In the genomic region with DNA sequence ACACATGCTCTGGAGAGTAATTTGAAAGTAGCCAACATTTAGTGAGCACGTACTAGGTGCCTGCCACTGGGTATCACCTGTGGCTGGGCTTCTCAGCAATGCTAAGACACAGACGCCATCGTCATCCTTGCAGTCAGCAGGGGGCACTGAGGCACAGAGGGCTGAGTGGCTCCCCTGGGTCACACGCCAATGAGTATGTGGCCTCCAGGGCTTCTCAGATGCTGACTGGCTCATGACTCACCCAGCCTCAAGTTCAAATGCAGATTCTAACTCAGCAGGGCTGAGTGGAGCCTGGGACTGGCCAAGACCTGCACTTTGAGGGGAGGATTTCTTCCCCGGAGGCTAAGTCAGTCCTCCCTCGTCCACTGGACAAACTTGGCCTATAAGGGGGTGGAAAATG, we compare ENCODE assay signal across 8 cellular contexts.
DNase-seq lines count a peak whose midpoint lies in the region; ATAC-seq, FAIRE-seq and TF ChIP-seq lines count a peak whose summit lies in the region.

No MANE protein-coding gene starts in this region.

- H3K27ac Mint-ChIP-seq in progenitor cell of endocrine pancreas: no peak overlapping the region
- no peak overlapping the region for H3K27ac Mint-ChIP-seq in CD8-positive, alpha-beta memory T cell

- intact Hi-C loops in ovary (cut with DNase I): no loop called here

- ATAC-seq in A549: peak; percentile 74 to 82

- FAIRE-seq in A549 (lab: Jason Lieb, UNC): no peak

- H3K27ac ChIP-seq in A549: peak overlapping the region in 1 of 2 experiments; percentile 71; a peak in 3 of 6 replicates
- no peak overlapping the region for H3K27ac ChIP-seq in CD8-positive, alpha-beta memory T cell (ENCODE audit: low read depth, low read length)
- H3K27ac ChIP-seq in ovary: no peak overlapping the region

- H3K4me2 ChIP-seq in A549: peak overlapping the region; percentile 10; the same call in 1 of the 3 replicates

- CTCF ChIA-PET in A549 (lab: Yijun Ruan, JAX): no interaction called here
- CTCF ChIA-PET in CD8-positive, alpha-beta memory T cell (lab: Charles Lee): no interaction called here

- no peak overlapping the region for H3K4me3 Mint-ChIP-seq in progenitor cell of endocrine pancreas (ENCODE audit: low read depth)
- H3K4me3 Mint-ChIP-seq in CD8-positive, alpha-beta memory T cell: no peak overlapping the region

- H3K4me1 ChIP-seq in A549: peaks cover 14% of the 10 kb centered on the region; the same call in 2 of the 3 replicates
- H3K4me1 ChIP-seq in CD8-positive, alpha-beta memory T cell (ENCODE audit: insufficient read depth, low read length): no peaks in the 10 kb centered on the region
- H3K4me1 ChIP-seq in ovary (ENCODE audit: insufficient read depth): no peaks in the 10 kb centered on the region

- H3K4me1 Mint-ChIP-seq in progenitor cell of endocrine pancreas (ENCODE audit: low read depth): peaks cover 20% of the 10 kb centered on the region
- H3K4me1 Mint-ChIP-seq in CD8-positive, alpha-beta memory T cell: no peaks in the 10 kb centered on the region

- POLR2A ChIA-PET in A549 (lab: Yijun Ruan, JAX): no interaction called here
- POLR2A ChIA-PET in CD8-positive, alpha-beta memory T cell (lab: Charles Lee): no interaction called here

- TF ChIP-seq CTCF in A549 (IDR thresholded peaks at IDR 0.05) (no peak), HFF-Myc (IDR thresholded peaks at IDR 0.05; ENCODE audit: low read depth, low read length, missing control alignments) (peak; percentile 67), progenitor cell of endocrine pancreas (IDR thresholded peaks at IDR 0.05; ENCODE audit: unreplicated experiment) (no peak), ovary (IDR thresholded peaks at IDR 0.05) (no peak)

- TF ChIP-seq RAD21 in A549 (conservative IDR thresholded peaks at IDR 0.05 in 1 of 2, IDR thresholded peaks at IDR 0.05 in 1 of 2): no peak

- H3K4me3 ChIP-seq in A549 (no peak overlapping the region), HFF-Myc (replicated peaks; ENCODE audit: low read depth, low read length) (no peak overlapping the region), ovary (no peak overlapping the region)
- no peak overlapping the region for H3K4me3 ChIP-seq in CD8-positive, alpha-beta memory T cell (ENCODE audit: low read length)

- DNase-seq in A549 (ENCODE audit: low read depth in 1 of 2, low spot score in 1 of 2) (peak in 1 of 2 experiments; percentile 32), HFF-Myc (ENCODE audit: extremely low read depth, low read depth) (peak; percentile 77), iPS-NIHi7 (ENCODE audit: extremely low spot score) (peak; percentile 75), inferior parietal cortex (ENCODE audit: extremely low spot score) (no peak), progenitor cell of endocrine pancreas (ENCODE audit: low spot score, unreplicated experiment) (no peak), ovary (no peak)
- peak; percentile 26 for DNase-seq in activated CD8-positive, alpha-beta memory T cell treated with anti-CD3 and anti-CD28 coated beads, Interleukin-2, amount 50 U/mL, for 4 hours
- no peak for DNase-seq in CD8-positive, alpha-beta memory T cell

- H3K36me3 ChIP-seq in CD8-positive, alpha-beta memory T cell (ENCODE audit: insufficient read depth, low read length): no peaks in the 10 kb centered on the region
- no peaks in the 10 kb centered on the region for H3K36me3 ChIP-seq in ovary

- TF ChIP-seq POLR2A in A549 (IDR thresholded peaks at IDR 0.05; ENCODE audit: low read length) (no peak), ovary (IDR thresholded peaks at IDR 0.05) (no peak)

- no peaks in the 10 kb centered on the region for H3K9me3 Mint-ChIP-seq in progenitor cell of endocrine pancreas (ENCODE audit: low read depth)
- no peaks in the 10 kb centered on the region for H3K9me3 Mint-ChIP-seq in CD8-positive, alpha-beta memory T cell

- WGBS in A549 (ENCODE audit: missing lambda C conversion rate): 43% methylated on average over 4 of the region's 6 CpGs
- 66 to 69% (median 68%) methylated on average over 6 of the region's 6 CpGs for WGBS in ovary, 3 donors

- H3K9me3 ChIP-seq in A549 (no peaks in the 10 kb centered on the region), ovary (no peaks in the 10 kb centered on the region)
- H3K9me3 ChIP-seq in CD8-positive, alpha-beta memory T cell (ENCODE audit: low read length): no peaks in the 10 kb centered on the region

- H3K27me3 ChIP-seq in CD8-positive, alpha-beta memory T cell (ENCODE audit: insufficient read depth, low read length, poor library complexity, severe bottlenecking): peaks cover 5% of the 10 kb centered on the region
- no peaks in the 10 kb centered on the region for H3K27me3 ChIP-seq in ovary

- H3K36me3 Mint-ChIP-seq in progenitor cell of endocrine pancreas (ENCODE audit: insufficient read depth): no peaks in the 10 kb centered on the region
- no peaks in the 10 kb centered on the region for H3K36me3 Mint-ChIP-seq in CD8-positive, alpha-beta memory T cell

- TF ChIP-seq EP300 in A549 (IDR thresholded peaks at IDR 0.05) (peak in 1 of 2 experiments; percentile 31; a peak in 1 of 5 replicates), ovary (IDR thresholded peaks at IDR 0.05) (no peak)

- peaks cover 56% of the 10 kb centered on the region for H3K27me3 Mint-ChIP-seq in progenitor cell of endocrine pancreas
- peaks cover 47 to 66% of the 10 kb centered on the region in 2 donors for H3K27me3 Mint-ChIP-seq in CD8-positive, alpha-beta memory T cell

TF ChIP-seq in A549, 52 proteins besides CTCF, POLR2A, EP300 and RAD21:
- TF ChIP-seq NFE2L2 (conservative IDR thresholded peaks at IDR 0.05; ENCODE audit: low read length): no peak
- TF ChIP-seq, protein P1, sequence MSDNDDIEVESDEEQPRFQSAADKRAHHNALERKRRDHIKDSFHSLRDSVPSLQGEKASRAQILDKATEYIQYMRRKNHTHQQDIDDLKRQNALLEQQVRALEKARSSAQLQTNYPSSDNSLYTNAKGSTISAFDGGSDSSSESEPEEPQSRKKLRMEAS (IDR thresholded peaks at IDR 0.05): peak; percentile 22; the same call in 1 of the 2 replicates
- peak; percentile 34; the same call in 1 of the 2 replicates for TF ChIP-seq JUNB (IDR thresholded peaks at IDR 0.05)
- TF ChIP-seq FOSL2 (IDR thresholded peaks at IDR 0.05): peak; percentile 31; the same call in 1 of the 2 replicates
- TF ChIP-seq FOSL2 (CRISPR knock-in tag; IDR thresholded peaks at IDR 0.05): peak; percentile 67

Comparison
In these comparisons a context has a peak if more than half of its experiments do, and no peak if none do; other contexts are left out.
1. DNase-seq: peak in HFF-Myc (single experiment), activated CD8-positive, alpha-beta memory T cell treated with anti-CD3 and anti-CD28 coated beads, Interleukin-2, amount 50 U/mL, for 4 hours (single experiment) and iPS-NIHi7 (single experiment); none in inferior parietal cortex (single experiment), progenitor cell of endocrine pancreas (single experiment), CD8-positive, alpha-beta memory T cell (0 of 5) and ovary (0 of 5).